In genomic region chr15:96338772-96339661, GRCh38 we compare ENCODE assay signal across 2 cellular contexts.
A peak's percentile ranks its signal among the peaks of the same experiment; 100 is the strongest.
TF ChIP-seq lines count a peak whose summit lies in the region.

No MANE protein-coding gene starts in this region.

TF ChIP-seq in A549, 52 proteins besides CTCF, POLR2A, EP300 and RAD21:
- TF ChIP-seq MAFK (IDR thresholded peaks at IDR 0.05; ENCODE audit: partially characterized antibody) = no peak
- TF ChIP-seq CEBPB (IDR thresholded peaks at IDR 0.05) = no peak
- TF ChIP-seq GATA3 (IDR thresholded peaks at IDR 0.05; ENCODE audit: borderline replicate concordance) = 0 out of 2 replicates have a peak, but pooled peaks have one; percentile 11
- no peak for TF ChIP-seq TP53 (CRISPR knock-in tag; IDR thresholded peaks at IDR 0.05)

TF ChIP-seq in IMR-90, 13 proteins besides CTCF, POLR2A, EP300 and RAD21:
- no peak for TF ChIP-seq MXI1 (IDR thresholded peaks at IDR 0.05; ENCODE audit: borderline replicate concordance, low read depth, low read length)
